ENCODE assay signal across 27 cellular contexts in the genomic region with DNA sequence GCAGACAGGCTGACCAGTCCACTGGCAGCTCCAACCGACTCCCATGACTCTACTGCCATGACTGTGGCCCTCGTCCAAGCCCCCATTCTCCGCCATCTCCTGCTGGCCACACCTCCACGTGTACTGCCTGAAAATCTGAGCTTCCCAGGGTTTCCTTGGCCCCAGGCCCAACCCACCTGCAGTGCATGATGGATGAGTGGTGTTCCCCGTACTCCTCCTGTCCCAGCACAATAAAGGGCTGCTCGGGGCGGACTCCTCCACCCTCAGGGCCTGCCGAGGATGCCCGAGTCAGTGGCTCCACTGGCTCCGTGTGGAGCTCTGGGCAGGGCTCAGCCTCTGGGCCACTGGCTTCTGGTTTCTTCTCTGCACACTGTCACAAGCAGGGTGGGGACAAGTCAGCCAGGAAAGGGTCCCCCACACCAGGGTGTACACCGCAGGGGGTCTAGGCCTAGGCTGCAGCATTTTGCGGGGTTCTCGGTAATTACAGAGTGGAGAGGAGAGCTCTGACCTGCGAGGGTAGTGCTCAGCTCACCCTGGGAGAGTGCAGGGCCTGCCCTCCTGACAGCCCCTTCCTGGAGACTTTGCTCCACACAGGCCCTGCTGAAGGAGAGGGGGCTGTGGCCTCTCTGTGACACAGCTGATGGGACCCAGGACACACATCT. TPM values are rescaled to one million over a fixed set of nuclear protein-coding genes. Genes with fewer than 3 reads are reported as not detected.
A peak's percentile ranks its signal among the peaks of the same experiment; 100 is the strongest.
DNase-seq lines count a peak whose midpoint lies in the region; ATAC-seq, FAIRE-seq and TF ChIP-seq lines count a peak whose summit lies in the region.
"Had no signal": no experiment of that assay in that cellular context is flagged by ENCODE, and none has a peak within 500 bp of the region (broad histone marks: within the 10 kb centered on the region; RNA-seq: fewer than 3 reads in every experiment).

No MANE protein-coding gene starts in this region.

- no peaks in the 10 kb centered on the region for H3K9me3 ChIP-seq in right atrium auricular region
- no peaks in the 10 kb centered on the region for H3K9me3 ChIP-seq in pancreas

- H3K36me3 Mint-ChIP-seq in effector memory CD8-positive, alpha-beta T cell (ENCODE audit: insufficient read depth) = peaks cover 48% of the 10 kb centered on the region
- H3K36me3 Mint-ChIP-seq in WTC11 = peaks cover 28% of the 10 kb centered on the region

- intact Hi-C loops in cardiac septum (cut with DNase I) (no loop called here), pancreas (cut with DNase I) (no loop called here)

- no peak overlapping the region for H3K27ac ChIP-seq in right atrium auricular region
- peak overlapping the region in 1 of 4 donors; percentile 20 for H3K27ac ChIP-seq in pancreas
- H3K27ac ChIP-seq: KMS-11 had no signal

- DNase-seq in right atrium auricular region (ENCODE audit: low spot score) = peak; percentile 21
- DNase-seq in cardiac septum (ENCODE audit: low spot score) = no peak
- DNase-seq in effector memory CD8-positive, alpha-beta T cell = no peak
- peak in 3 of 6 donors; percentile 64 to 70 (median 70) for DNase-seq in pancreas
- no peak for DNase-seq in WTC11 (ENCODE audit: low spot score)
- DNase-seq in Ammon's horn (ENCODE audit: low spot score) = no peak
- DNase-seq: AML-193; DMS53; GF-D8; HCEC 1CT; NCI-H1092 treated with DMSO at 0.1 percent for 48 hours; NCI-H146; NCI-H2029 treated with DMSO at 0.1 percent for 48 hours; NCI-H2171; NCI-H345; NCI-H524; NCI-H774; NK-92 treated with Interleukin-12 subunit alpha and Interleukin-12 subunit beta, amount 100 ng/mL, for 24 hours; SIG-M5 had no signal

- POLR2A ChIA-PET in WTC11 (lab: Charles Lee) = no interaction called here

- CTCF ChIA-PET in WTC11 (lab: Charles Lee) = no interaction called here

- H3K27ac Mint-ChIP-seq in effector memory CD8-positive, alpha-beta T cell = peak overlapping the region; percentile 55 to 67
- H3K27ac Mint-ChIP-seq in WTC11 = no peak overlapping the region

- WGBS in pancreas, 2 donors = 74 to 77% methylated on average over 14 of the region's 14 CpGs

- FAIRE-seq in pancreas (lab: Jason Lieb, UNC) = no peak
- FAIRE-seq: D721Med, HTR-8/SVneo had no signal

- TF ChIP-seq CTCF in right atrium auricular region (IDR thresholded peaks at IDR 0.05) (no peak), pancreas (IDR thresholded peaks at IDR 0.05) (no peak), WTC11 (IDR thresholded peaks at IDR 0.05) (no peak)

- no peaks in the 10 kb centered on the region for H3K9me3 Mint-ChIP-seq in effector memory CD8-positive, alpha-beta T cell
- no peaks in the 10 kb centered on the region for H3K9me3 Mint-ChIP-seq in WTC11

- peaks cover 0 to 2% of the 10 kb centered on the region in 2 donors for H3K4me1 Mint-ChIP-seq in effector memory CD8-positive, alpha-beta T cell (ENCODE audit: low read depth in 2 of 2)
- peaks cover 16% of the 10 kb centered on the region for H3K4me1 Mint-ChIP-seq in WTC11

- H3K4me1 ChIP-seq in right atrium auricular region (peaks cover 0 to 2% of the 10 kb centered on the region in 2 donors), pancreas (peaks cover 3 to 9% (median 5%) of the 10 kb centered on the region in 3 donors)

- no peak overlapping the region for H3K4me3 ChIP-seq in right atrium auricular region
- H3K4me3 ChIP-seq in pancreas = no peak overlapping the region

- H3K4me3 Mint-ChIP-seq in effector memory CD8-positive, alpha-beta T cell = no peak overlapping the region
- H3K4me3 Mint-ChIP-seq in WTC11 = no peak overlapping the region

- no peak for ATAC-seq in effector memory CD8-positive, alpha-beta T cell (replicated peaks)
- ATAC-seq in pancreas (peak; percentile 4 to 29 (median 17)), WTC11 (no peak), GM21381 (IDR thresholded peaks at IDR 0.05; ENCODE audit: unreplicated experiment) (no peak), HG02938 (IDR thresholded peaks at IDR 0.05; ENCODE audit: unreplicated experiment) (no peak)
- ATAC-seq: SK-N-SH treated with all-trans-retinoic acid at 6 μM for 48 hours had no signal

- H3K27me3 ChIP-seq in right atrium auricular region = no peaks in the 10 kb centered on the region
- no peaks in the 10 kb centered on the region for H3K27me3 ChIP-seq in pancreas

- no peaks in the 10 kb centered on the region for H3K27me3 Mint-ChIP-seq in effector memory CD8-positive, alpha-beta T cell
- H3K27me3 Mint-ChIP-seq in WTC11 (ENCODE audit: low read depth) = no peaks in the 10 kb centered on the region

- H3K36me3 ChIP-seq in right atrium auricular region (peaks cover 58% of the 10 kb centered on the region), pancreas (peaks cover 0 to 78% (median 12%) of the 10 kb centered on the region in 3 donors)

TF ChIP-seq in WTC11, 78 proteins besides CTCF, POLR2A, EP300 and RAD21 (continues in another document):
- TF ChIP-seq NR2C2 (CRISPR knock-in tag; IDR thresholded peaks at IDR 0.05) (no peak), RELA (CRISPR knock-in tag; IDR thresholded peaks at IDR 0.05; ENCODE audit: borderline replicate concordance) (no peak), ZNF232 (CRISPR knock-in tag; IDR thresholded peaks at IDR 0.05) (no peak), ZBTB21 (CRISPR knock-in tag; IDR thresholded peaks at IDR 0.05; ENCODE audit: borderline replicate concordance) (no peak), CBFB (CRISPR knock-in tag; IDR thresholded peaks at IDR 0.05; ENCODE audit: low read depth) (no peak), HMGA2 (CRISPR knock-in tag; IDR thresholded peaks at IDR 0.05) (no peak), KAT7 (CRISPR knock-in tag; IDR thresholded peaks at IDR 0.05; ENCODE audit: borderline replicate concordance) (no peak), MYBL2 (CRISPR knock-in tag; IDR thresholded peaks at IDR 0.05) (no peak), ELF4 (CRISPR knock-in tag; IDR thresholded peaks at IDR 0.05; ENCODE audit: low read depth) (no peak)
- TF ChIP-seq, protein P1, sequence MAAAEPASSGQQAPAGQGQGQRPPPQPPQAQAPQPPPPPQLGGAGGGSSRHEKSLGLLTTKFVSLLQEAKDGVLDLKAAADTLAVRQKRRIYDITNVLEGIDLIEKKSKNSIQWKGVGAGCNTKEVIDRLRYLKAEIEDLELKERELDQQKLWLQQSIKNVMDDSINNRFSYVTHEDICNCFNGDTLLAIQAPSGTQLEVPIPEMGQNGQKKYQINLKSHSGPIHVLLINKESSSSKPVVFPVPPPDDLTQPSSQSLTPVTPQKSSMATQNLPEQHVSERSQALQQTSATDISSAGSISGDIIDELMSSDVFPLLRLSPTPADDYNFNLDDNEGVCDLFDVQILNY (CRISPR knock-in tag; IDR thresholded peaks at IDR 0.05) = no peak
- TF ChIP-seq, protein P2, sequence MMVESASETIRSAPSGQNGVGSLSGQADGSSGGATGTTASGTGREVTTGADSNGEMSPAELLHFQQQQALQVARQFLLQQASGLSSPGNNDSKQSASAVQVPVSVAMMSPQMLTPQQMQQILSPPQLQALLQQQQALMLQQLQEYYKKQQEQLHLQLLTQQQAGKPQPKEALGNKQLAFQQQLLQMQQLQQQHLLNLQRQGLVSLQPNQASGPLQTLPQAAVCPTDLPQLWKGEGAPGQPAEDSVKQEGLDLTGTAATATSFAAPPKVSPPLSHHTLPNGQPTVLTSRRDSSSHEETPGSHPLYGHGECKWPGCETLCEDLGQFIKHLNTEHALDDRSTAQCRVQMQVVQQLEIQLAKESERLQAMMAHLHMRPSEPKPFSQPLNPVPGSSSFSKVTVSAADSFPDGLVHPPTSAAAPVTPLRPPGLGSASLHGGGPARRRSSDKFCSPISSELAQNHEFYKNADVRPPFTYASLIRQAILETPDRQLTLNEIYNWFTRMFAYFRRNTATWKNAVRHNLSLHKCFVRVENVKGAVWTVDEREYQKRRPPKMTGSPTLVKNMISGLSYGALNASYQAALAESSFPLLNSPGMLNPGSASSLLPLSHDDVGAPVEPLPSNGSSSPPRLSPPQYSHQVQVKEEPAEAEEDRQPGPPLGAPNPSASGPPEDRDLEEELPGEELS (CRISPR knock-in tag; IDR thresholded peaks at IDR 0.05) = no peak
- TF ChIP-seq, protein P3, sequence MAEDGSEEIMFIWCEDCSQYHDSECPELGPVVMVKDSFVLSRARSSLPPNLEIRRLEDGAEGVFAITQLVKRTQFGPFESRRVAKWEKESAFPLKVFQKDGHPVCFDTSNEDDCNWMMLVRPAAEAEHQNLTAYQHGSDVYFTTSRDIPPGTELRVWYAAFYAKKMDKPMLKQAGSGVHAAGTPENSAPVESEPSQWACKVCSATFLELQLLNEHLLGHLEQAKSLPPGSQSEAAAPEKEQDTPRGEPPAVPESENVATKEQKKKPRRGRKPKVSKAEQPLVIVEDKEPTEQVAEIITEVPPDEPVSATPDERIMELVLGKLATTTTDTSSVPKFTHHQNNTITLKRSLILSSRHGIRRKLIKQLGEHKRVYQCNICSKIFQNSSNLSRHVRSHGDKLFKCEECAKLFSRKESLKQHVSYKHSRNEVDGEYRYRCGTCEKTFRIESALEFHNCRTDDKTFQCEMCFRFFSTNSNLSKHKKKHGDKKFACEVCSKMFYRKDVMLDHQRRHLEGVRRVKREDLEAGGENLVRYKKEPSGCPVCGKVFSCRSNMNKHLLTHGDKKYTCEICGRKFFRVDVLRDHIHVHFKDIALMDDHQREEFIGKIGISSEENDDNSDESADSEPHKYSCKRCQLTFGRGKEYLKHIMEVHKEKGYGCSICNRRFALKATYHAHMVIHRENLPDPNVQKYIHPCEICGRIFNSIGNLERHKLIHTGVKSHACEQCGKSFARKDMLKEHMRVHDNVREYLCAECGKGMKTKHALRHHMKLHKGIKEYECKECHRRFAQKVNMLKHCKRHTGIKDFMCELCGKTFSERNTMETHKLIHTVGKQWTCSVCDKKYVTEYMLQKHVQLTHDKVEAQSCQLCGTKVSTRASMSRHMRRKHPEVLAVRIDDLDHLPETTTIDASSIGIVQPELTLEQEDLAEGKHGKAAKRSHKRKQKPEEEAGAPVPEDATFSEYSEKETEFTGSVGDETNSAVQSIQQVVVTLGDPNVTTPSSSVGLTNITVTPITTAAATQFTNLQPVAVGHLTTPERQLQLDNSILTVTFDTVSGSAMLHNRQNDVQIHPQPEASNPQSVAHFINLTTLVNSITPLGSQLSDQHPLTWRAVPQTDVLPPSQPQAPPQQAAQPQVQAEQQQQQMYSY (CRISPR knock-in tag; IDR thresholded peaks at IDR 0.05) = no peak

RNA-seq across cellular contexts. Expression of a gene that starts 15.2 kb away (rescaled TPM):
- total RNA-seq in right atrium auricular region (1 to 10 TPM; 3.3 to 4.5 TPM), cardiac septum (5.2 TPM), pancreas (10 to 100 TPM; 17.8 to 28.9 (median 23.0) TPM), WTC11 (2021) (8.8 to 12.0 TPM (median 10.2 TPM) in 3 replicates)
- polyA plus RNA-seq in pancreas = 10 to 100 TPM; 43.0 to 47.9 TPM

RNA-seq across cellular contexts. Expression of a gene that starts 25.6 kb away (rescaled TPM):
- total RNA-seq in right atrium auricular region (10 to 100 TPM; 25.5 to 31.4 TPM), cardiac septum (24.0 TPM), pancreas (10 to 100 TPM; 13.9 to 29.0 (median 21.0) TPM), WTC11 (2021) (37.9 to 43.0 TPM (median 41.4 TPM) in 3 replicates)
- polyA plus RNA-seq in pancreas = 10 to 100 TPM; 25.2 to 28.2 TPM

RNA-seq across cellular contexts. Expression of a gene that starts 37.5 kb away (rescaled TPM):
- total RNA-seq in right atrium auricular region = not detected
- total RNA-seq in cardiac septum = not detected
- total RNA-seq in pancreas = not detected
- polyA plus RNA-seq in pancreas = under 1 TPM in 1 of 2 donors, not detected in 1; 0.12 TPM
- total RNA-seq in WTC11 (2021) = not detected in 3 replicates
- total RNA-seq: A172 had no signal
- polyA plus RNA-seq: AG04450 had no signal

RNA-seq across cellular contexts. Expression of a gene that starts 48.2 kb away (rescaled TPM):
- 10 to 100 TPM; 10.7 to 14.9 TPM for total RNA-seq in right atrium auricular region
- total RNA-seq in cardiac septum = 15.2 TPM
- 10 to 100 TPM in 1 of 6 donors, 1 to 10 TPM in 5; 2.7 to 14.3 (median 4.3) TPM for total RNA-seq in pancreas
- 1 to 10 TPM; 5.0 to 6.5 TPM for polyA plus RNA-seq in pancreas
- total RNA-seq in WTC11 (2021) = 0.11 to 0.14 TPM in 2 of 3 replicates, not detected in the other

Comparison
In these comparisons a context has a peak if more than half of its experiments do, and no peak if none do; other contexts are left out.
1. ATAC-seq: peak in pancreas (4 of 4); none in effector memory CD8-positive, alpha-beta T cell (single experiment), WTC11 (single experiment), GM21381 (single experiment) and HG02938 (single experiment).